1 cellular context compared by ENCODE assay signal in genomic region chr6:157079774-157080173, GRCh38.
TF ChIP-seq lines count a peak whose summit lies in the region.

No MANE protein-coding gene starts in this region.

TF ChIP-seq in SK-N-SH, 30 proteins besides CTCF, POLR2A, EP300 and RAD21 (continued from another document):
- TF ChIP-seq USF1 (IDR thresholded peaks at IDR 0.05; ENCODE audit: borderline replicate concordance, low read depth), result no peak
- TF ChIP-seq RFX5 (IDR thresholded peaks at IDR 0.05; ENCODE audit: low read length), result no peak
- TF ChIP-seq PBX3 (IDR thresholded peaks at IDR 0.05), result no peak
- TF ChIP-seq TAF1 (IDR thresholded peaks at IDR 0.05; ENCODE audit: borderline replicate concordance, low read depth, low read length), result no peak
- TF ChIP-seq MEF2A (IDR thresholded peaks at IDR 0.05; ENCODE audit: borderline replicate concordance, low read depth), result no peak
- TF ChIP-seq YY1 (IDR thresholded peaks at IDR 0.05; ENCODE audit: low read depth), result no peak
- TF ChIP-seq FOSL2 (IDR thresholded peaks at IDR 0.05; ENCODE audit: borderline replicate concordance, low read depth), result no peak
- no peak for TF ChIP-seq IRF3 (IDR thresholded peaks at IDR 0.05; ENCODE audit: low read depth, low read length)
- TF ChIP-seq JUND (IDR thresholded peaks at IDR 0.05), result no peak
- no peak for TF ChIP-seq SIN3A (IDR thresholded peaks at IDR 0.05; ENCODE audit: borderline replicate concordance, low read depth, low read length)
- TF ChIP-seq EZH2phosphoT487 (IDR thresholded peaks at IDR 0.05; ENCODE audit: borderline replicate concordance, low read depth), result no peak
- TF ChIP-seq TCF12 (IDR thresholded peaks at IDR 0.05), result no peak
- no peak for TF ChIP-seq SMC3 (IDR thresholded peaks at IDR 0.05; ENCODE audit: low read depth, low read length)
- no peak for TF ChIP-seq GATA2 (CRISPR knock-in tag; IDR thresholded peaks at IDR 0.05)
